ENCODE assay signal across 1 cellular context in the genomic region with DNA sequence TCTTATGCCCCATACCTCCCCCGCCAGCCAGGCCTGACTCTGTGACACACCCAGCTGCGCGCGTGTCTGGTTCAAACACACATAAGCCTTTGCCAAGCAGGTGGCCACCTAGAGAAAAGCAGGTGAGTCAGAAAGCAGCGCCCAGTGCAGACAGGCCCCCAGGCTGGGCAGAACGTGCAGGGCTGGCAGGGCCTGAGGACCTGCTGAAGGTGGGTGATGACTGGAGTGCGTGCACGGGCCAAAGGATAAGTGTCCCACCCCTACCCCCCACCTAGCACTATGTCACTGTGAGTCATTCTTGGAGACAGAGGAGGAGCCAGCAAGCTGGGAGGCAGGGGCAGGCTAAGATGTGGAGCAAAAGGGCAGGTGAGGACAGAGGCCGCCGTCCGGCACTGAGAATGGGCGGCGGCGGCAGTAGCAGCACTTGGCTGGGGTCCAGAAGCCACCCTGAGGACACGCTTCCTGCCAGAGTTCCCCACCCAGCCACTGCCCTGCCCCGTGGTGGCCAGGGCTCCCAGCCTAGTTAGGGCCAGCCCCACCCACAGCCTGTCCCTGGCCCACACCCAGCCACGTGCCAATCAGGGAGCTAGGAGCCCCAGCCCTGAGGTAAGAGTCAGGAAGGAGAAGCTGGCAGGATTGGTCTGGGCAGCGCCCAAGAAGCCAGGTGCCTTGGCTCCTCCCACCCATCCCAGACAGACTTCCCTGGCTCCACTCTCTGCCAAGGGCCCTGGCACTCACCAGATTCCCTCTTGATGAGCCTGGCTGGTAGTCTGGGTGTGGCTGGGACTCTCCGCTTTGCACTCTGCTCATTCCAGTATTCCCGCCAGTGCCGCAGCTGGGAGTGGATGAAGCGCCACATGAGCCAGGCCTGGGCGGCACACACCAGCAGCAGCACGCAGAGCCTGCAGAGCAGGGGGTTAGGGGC.
TF ChIP-seq lines count a peak whose summit lies in the region.

No MANE protein-coding gene starts in this region.

TF ChIP-seq in HEK293, 187 proteins besides CTCF, POLR2A, EP300 and RAD21 (continued from another document and continues in another):
- peak; percentile 38; the same call in 1 of the 2 replicates for TF ChIP-seq IKZF3 (tag by site-specific recombination; IDR thresholded peaks at IDR 0.05)
- peak; percentile 67 for TF ChIP-seq ZFHX2 (tag by site-specific recombination; conservative IDR thresholded peaks at IDR 0.05)
- peak; percentile 99 for TF ChIP-seq KLF1 (tag by site-specific recombination; IDR thresholded peaks at IDR 0.05)
- TF ChIP-seq, protein P1, sequence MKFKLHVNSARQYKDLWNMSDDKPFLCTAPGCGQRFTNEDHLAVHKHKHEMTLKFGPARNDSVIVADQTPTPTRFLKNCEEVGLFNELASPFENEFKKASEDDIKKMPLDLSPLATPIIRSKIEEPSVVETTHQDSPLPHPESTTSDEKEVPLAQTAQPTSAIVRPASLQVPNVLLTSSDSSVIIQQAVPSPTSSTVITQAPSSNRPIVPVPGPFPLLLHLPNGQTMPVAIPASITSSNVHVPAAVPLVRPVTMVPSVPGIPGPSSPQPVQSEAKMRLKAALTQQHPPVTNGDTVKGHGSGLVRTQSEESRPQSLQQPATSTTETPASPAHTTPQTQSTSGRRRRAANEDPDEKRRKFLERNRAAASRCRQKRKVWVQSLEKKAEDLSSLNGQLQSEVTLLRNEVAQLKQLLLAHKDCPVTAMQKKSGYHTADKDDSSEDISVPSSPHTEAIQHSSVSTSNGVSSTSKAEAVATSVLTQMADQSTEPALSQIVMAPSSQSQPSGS (tag by site-specific recombination; IDR thresholded peaks at IDR 0.05; ENCODE audit: low read depth): no peak
- no peak for TF ChIP-seq ZNF174 (tag by site-specific recombination; IDR thresholded peaks at IDR 0.05)
- TF ChIP-seq HOXC10 (CRISPR knock-in tag; IDR thresholded peaks at IDR 0.05): no peak
- no peak for TF ChIP-seq ZSCAN16 (tag by site-specific recombination; IDR thresholded peaks at IDR 0.05)
- TF ChIP-seq, protein P2, sequence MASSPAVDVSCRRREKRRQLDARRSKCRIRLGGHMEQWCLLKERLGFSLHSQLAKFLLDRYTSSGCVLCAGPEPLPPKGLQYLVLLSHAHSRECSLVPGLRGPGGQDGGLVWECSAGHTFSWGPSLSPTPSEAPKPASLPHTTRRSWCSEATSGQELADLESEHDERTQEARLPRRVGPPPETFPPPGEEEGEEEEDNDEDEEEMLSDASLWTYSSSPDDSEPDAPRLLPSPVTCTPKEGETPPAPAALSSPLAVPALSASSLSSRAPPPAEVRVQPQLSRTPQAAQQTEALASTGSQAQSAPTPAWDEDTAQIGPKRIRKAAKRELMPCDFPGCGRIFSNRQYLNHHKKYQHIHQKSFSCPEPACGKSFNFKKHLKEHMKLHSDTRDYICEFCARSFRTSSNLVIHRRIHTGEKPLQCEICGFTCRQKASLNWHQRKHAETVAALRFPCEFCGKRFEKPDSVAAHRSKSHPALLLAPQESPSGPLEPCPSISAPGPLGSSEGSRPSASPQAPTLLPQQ (tag by site-specific recombination; IDR thresholded peaks at IDR 0.05): no peak; the same call in none of the 2 replicates
- TF ChIP-seq RBAK (tag by site-specific recombination; IDR thresholded peaks at IDR 0.05): no peak
- peak; percentile 61; the same call in 1 of the 2 replicates for TF ChIP-seq KLF10 (tag by site-specific recombination; IDR thresholded peaks at IDR 0.05)
- TF ChIP-seq ZBTB21 (tag by site-specific recombination; IDR thresholded peaks at IDR 0.05): peak; percentile 33; the same call in 1 of the 2 replicates
- TF ChIP-seq GLI2 (tag by site-specific recombination; IDR thresholded peaks at IDR 0.05; ENCODE audit: borderline replicate concordance, low read depth): no peak
- TF ChIP-seq GLIS2 (tag by site-specific recombination; IDR thresholded peaks at IDR 0.05): peak; percentile 92; the same call in 1 of the 2 replicates
- TF ChIP-seq, protein P3, sequence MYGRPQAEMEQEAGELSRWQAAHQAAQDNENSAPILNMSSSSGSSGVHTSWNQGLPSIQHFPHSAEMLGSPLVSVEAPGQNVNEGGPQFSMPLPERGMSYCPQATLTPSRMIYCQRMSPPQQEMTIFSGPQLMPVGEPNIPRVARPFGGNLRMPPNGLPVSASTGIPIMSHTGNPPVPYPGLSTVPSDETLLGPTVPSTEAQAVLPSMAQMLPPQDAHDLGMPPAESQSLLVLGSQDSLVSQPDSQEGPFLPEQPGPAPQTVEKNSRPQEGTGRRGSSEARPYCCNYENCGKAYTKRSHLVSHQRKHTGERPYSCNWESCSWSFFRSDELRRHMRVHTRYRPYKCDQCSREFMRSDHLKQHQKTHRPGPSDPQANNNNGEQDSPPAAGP (tag by site-specific recombination; IDR thresholded peaks at IDR 0.05): peak; percentile 99
- peak; percentile 83 for TF ChIP-seq ZNF10 (tag by site-specific recombination; IDR thresholded peaks at IDR 0.05)
- TF ChIP-seq ZNF521 (tag by site-specific recombination; IDR thresholded peaks at IDR 0.05): no peak
- TF ChIP-seq ZNF560 (tag by site-specific recombination; IDR thresholded peaks at IDR 0.05; ENCODE audit: borderline replicate concordance): no peak
- TF ChIP-seq ZNF24 (tag by site-specific recombination; IDR thresholded peaks at IDR 0.05): peak; percentile 60; the same call in 1 of the 2 replicates
- peak; percentile 71; the same call in 1 of the 2 replicates for TF ChIP-seq ZNF600 (tag by site-specific recombination; IDR thresholded peaks at IDR 0.05)
- TF ChIP-seq ZNF626 (tag by site-specific recombination; IDR thresholded peaks at IDR 0.05): no peak
- TF ChIP-seq, protein P4, sequence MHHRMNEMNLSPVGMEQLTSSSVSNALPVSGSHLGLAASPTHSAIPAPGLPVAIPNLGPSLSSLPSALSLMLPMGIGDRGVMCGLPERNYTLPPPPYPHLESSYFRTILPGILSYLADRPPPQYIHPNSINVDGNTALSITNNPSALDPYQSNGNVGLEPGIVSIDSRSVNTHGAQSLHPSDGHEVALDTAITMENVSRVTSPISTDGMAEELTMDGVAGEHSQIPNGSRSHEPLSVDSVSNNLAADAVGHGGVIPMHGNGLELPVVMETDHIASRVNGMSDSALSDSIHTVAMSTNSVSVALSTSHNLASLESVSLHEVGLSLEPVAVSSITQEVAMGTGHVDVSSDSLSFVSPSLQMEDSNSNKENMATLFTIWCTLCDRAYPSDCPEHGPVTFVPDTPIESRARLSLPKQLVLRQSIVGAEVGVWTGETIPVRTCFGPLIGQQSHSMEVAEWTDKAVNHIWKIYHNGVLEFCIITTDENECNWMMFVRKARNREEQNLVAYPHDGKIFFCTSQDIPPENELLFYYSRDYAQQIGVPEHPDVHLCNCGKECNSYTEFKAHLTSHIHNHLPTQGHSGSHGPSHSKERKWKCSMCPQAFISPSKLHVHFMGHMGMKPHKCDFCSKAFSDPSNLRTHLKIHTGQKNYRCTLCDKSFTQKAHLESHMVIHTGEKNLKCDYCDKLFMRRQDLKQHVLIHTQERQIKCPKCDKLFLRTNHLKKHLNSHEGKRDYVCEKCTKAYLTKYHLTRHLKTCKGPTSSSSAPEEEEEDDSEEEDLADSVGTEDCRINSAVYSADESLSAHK (tag by site-specific recombination; IDR thresholded peaks at IDR 0.05): peak; percentile 43; the same call in 1 of the 2 replicates
- no peak for TF ChIP-seq ZNF248 (tag by site-specific recombination; IDR thresholded peaks at IDR 0.05)
- peak; percentile 47; the same call in 1 of the 2 replicates for TF ChIP-seq ZNF423 (tag by site-specific recombination; IDR thresholded peaks at IDR 0.05)
- TF ChIP-seq ZNF391 (tag by site-specific recombination; IDR thresholded peaks at IDR 0.05; ENCODE audit: borderline replicate concordance, low read depth): peak; percentile 74; the same call in 1 of the 2 replicates
- peak; percentile 80 for TF ChIP-seq ZBTB17 (tag by site-specific recombination; IDR thresholded peaks at IDR 0.05)
- peak; percentile 75 for TF ChIP-seq ZNF121 (tag by site-specific recombination; IDR thresholded peaks at IDR 0.05)
- TF ChIP-seq, protein P5, sequence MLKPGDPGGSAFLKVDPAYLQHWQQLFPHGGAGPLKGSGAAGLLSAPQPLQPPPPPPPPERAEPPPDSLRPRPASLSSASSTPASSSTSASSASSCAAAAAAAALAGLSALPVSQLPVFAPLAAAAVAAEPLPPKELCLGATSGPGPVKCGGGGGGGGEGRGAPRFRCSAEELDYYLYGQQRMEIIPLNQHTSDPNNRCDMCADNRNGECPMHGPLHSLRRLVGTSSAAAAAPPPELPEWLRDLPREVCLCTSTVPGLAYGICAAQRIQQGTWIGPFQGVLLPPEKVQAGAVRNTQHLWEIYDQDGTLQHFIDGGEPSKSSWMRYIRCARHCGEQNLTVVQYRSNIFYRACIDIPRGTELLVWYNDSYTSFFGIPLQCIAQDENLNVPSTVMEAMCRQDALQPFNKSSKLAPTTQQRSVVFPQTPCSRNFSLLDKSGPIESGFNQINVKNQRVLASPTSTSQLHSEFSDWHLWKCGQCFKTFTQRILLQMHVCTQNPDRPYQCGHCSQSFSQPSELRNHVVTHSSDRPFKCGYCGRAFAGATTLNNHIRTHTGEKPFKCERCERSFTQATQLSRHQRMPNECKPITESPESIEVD (tag by site-specific recombination; IDR thresholded peaks at IDR 0.05): no peak
- TF ChIP-seq ZNF48 (tag by site-specific recombination; IDR thresholded peaks at IDR 0.05): no peak
- 0 out of 2 replicates have a peak, but pooled peaks have one; percentile 31 for TF ChIP-seq ZSCAN23 (tag by site-specific recombination; IDR thresholded peaks at IDR 0.05)
- no peak for TF ChIP-seq ZNF239 (tag by site-specific recombination; IDR thresholded peaks at IDR 0.05)
- TF ChIP-seq FEZF1 (tag by site-specific recombination; IDR thresholded peaks at IDR 0.05): peak; percentile 28; the same call in 1 of the 2 replicates
- TF ChIP-seq ZNF837 (tag by site-specific recombination; IDR thresholded peaks at IDR 0.05): no peak
- no peak for TF ChIP-seq ZNF830 (tag by site-specific recombination; IDR thresholded peaks at IDR 0.05; ENCODE audit: low read depth)
- TF ChIP-seq REPIN1 (tag by site-specific recombination; IDR thresholded peaks at IDR 0.05; ENCODE audit: low read depth): no peak
- no peak for TF ChIP-seq ZNF16 (tag by site-specific recombination; IDR thresholded peaks at IDR 0.05; ENCODE audit: low read depth)
- TF ChIP-seq ZBTB20 (tag by site-specific recombination; IDR thresholded peaks at IDR 0.05): peak; percentile 39; the same call in 1 of the 2 replicates
- TF ChIP-seq EGR2 (tag by site-specific recombination; IDR thresholded peaks at IDR 0.05; ENCODE audit: low read depth): peak; percentile 59
- TF ChIP-seq, protein P6, sequence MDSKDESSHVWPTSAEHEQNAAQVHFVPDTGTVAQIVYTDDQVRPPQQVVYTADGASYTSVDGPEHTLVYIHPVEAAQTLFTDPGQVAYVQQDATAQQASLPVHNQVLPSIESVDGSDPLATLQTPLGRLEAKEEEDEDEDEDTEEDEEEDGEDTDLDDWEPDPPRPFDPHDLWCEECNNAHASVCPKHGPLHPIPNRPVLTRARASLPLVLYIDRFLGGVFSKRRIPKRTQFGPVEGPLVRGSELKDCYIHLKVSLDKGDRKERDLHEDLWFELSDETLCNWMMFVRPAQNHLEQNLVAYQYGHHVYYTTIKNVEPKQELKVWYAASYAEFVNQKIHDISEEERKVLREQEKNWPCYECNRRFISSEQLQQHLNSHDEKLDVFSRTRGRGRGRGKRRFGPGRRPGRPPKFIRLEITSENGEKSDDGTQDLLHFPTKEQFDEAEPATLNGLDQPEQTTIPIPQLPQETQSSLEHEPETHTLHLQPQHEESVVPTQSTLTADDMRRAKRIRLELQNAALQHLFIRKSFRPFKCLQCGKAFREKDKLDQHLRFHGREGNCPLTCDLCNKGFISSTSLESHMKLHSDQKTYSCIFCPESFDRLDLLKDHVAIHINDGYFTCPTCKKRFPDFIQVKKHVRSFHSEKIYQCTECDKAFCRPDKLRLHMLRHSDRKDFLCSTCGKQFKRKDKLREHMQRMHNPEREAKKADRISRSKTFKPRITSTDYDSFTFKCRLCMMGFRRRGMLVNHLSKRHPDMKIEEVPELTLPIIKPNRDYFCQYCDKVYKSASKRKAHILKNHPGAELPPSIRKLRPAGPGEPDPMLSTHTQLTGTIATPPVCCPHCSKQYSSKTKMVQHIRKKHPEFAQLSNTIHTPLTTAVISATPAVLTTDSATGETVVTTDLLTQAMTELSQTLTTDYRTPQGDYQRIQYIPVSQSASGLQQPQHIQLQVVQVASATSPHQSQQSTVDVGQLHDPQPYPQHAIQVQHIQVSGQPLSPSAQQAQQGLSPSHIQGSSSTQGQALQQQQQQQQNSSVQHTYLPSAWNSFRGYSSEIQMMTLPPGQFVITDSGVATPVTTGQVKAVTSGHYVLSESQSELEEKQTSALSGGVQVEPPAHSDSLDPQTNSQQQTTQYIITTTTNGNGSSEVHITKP (tag by site-specific recombination; IDR thresholded peaks at IDR 0.05): peak; percentile 95
- TF ChIP-seq ZNF76 (tag by site-specific recombination; IDR thresholded peaks at IDR 0.05; ENCODE audit: borderline replicate concordance, low read depth): no peak
- TF ChIP-seq ZBTB8A (tag by site-specific recombination; IDR thresholded peaks at IDR 0.05): peak; percentile 53
- TF ChIP-seq ZNF843 (tag by site-specific recombination; IDR thresholded peaks at IDR 0.05): peak; percentile 73; the same call in 1 of the 2 replicates
- no peak for TF ChIP-seq ZNF654 (tag by site-specific recombination; IDR thresholded peaks at IDR 0.05; ENCODE audit: low read depth)
- no peak for TF ChIP-seq ZFP3 (tag by site-specific recombination; IDR thresholded peaks at IDR 0.05; ENCODE audit: low read depth)
- TF ChIP-seq, protein P7, sequence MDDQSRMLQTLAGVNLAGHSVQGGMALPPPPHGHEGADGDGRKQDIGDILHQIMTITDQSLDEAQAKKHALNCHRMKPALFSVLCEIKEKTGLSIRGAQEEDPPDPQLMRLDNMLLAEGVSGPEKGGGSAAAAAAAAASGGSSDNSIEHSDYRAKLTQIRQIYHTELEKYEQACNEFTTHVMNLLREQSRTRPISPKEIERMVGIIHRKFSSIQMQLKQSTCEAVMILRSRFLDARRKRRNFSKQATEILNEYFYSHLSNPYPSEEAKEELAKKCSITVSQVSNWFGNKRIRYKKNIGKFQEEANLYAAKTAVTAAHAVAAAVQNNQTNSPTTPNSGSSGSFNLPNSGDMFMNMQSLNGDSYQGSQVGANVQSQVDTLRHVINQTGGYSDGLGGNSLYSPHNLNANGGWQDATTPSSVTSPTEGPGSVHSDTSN (CRISPR knock-in tag; IDR thresholded peaks at IDR 0.05): peak; percentile 26; the same call in 1 of the 2 replicates
- 0 out of 2 replicates have a peak, but pooled peaks have one; percentile 51 for TF ChIP-seq ZNF558 (tag by site-specific recombination; IDR thresholded peaks at IDR 0.05)
- TF ChIP-seq GLIS1 (tag by site-specific recombination; IDR thresholded peaks at IDR 0.05): peak; percentile 100
- TF ChIP-seq ZNF670 (tag by site-specific recombination; IDR thresholded peaks at IDR 0.05; ENCODE audit: low read depth): no peak
- TF ChIP-seq ZNF146 (tag by site-specific recombination; IDR thresholded peaks at IDR 0.05): 0 out of 2 replicates have a peak, but pooled peaks have one; percentile 8
- TF ChIP-seq TCF7L2 (IDR thresholded peaks at IDR 0.05; ENCODE audit: borderline replicate concordance, low read depth, low read length): no peak
- TF ChIP-seq ZFP69B (tag by site-specific recombination; IDR thresholded peaks at IDR 0.05): no peak; the same call in 1 of the 2 replicates
- TF ChIP-seq ZIC2 (tag by site-specific recombination; IDR thresholded peaks at IDR 0.05): peak; percentile 83
- TF ChIP-seq ZFP41 (tag by site-specific recombination; IDR thresholded peaks at IDR 0.05; ENCODE audit: borderline replicate concordance): no peak
